7 cellular contexts compared by ENCODE assay signal in the genomic region with DNA sequence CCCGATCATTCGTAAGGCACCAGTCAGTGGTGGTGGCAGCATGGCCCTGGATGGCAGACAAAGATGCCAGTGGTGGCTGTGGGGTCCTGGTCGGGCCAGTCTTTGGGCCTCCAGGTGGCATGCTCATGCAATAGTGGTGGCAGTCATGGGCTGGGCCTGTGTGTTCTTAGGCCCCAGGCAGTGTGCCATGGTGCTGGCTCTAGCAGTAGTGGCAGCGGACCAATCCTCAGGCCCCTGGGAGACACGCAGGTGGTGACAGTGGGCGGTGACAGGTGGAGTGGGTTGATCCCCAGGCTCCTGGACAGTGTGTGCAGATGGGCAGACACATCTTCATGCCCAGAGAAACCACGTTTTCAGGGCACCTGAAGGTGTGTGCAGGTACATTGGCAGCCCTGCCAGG.
DNase-seq lines count a peak whose midpoint lies in the region; ATAC-seq and TF ChIP-seq lines count a peak whose summit lies in the region.
"Not testable (repeated sequence)": the region's sequence is repeated elsewhere in the genome, so short reads cannot be mapped to it uniquely, and the experiment has no call there.

No MANE protein-coding gene starts in this region.

- not testable (repeated sequence) for H3K27me3 Mint-ChIP-seq in activated naive CD4-positive, alpha-beta T cell treated with anti-CD3 and anti-CD28 coated beads, Interleukin-2, amount 50 U/mL, for 24 hours; central memory CD8-positive, alpha-beta T cell; endothelial cell (ENCODE audit: unreplicated experiment)

- DNase-seq in DND-41; Panc1 (ENCODE audit: low read depth, low spot score); central memory CD8-positive, alpha-beta T cell (ENCODE audit: low spot score in 2 of 2); endothelial cell (ENCODE audit: low spot score); left ventricle myocardium superior; neuronal stem cell (ENCODE audit: low spot score): not testable (repeated sequence)

- not testable (repeated sequence) for H3K23ac ChIP-seq in neuronal stem cell (ENCODE audit: low read depth, low read length, poor library complexity)

- not testable (repeated sequence) for H3K4me1 ChIP-seq in DND-41 (ENCODE audit: insufficient read depth, low read length); Panc1 (ENCODE audit: control insufficient read depth, insufficient read depth, low read length); neuronal stem cell (ENCODE audit: control insufficient read depth in 2 of 2, insufficient read depth in 1 of 2, low read depth in 1 of 2, low read length in 2 of 2)

- H3K27ac Mint-ChIP-seq in activated naive CD4-positive, alpha-beta T cell treated with anti-CD3 and anti-CD28 coated beads, Interleukin-2, amount 50 U/mL, for 24 hours = peak overlapping the region; percentile 4
- H3K27ac Mint-ChIP-seq in central memory CD8-positive, alpha-beta T cell (ENCODE audit: low read depth) = peak overlapping the region; percentile 57
- not testable (repeated sequence) for H3K27ac Mint-ChIP-seq in endothelial cell (ENCODE audit: unreplicated experiment)

- H3K9ac ChIP-seq in DND-41 (ENCODE audit: low read depth, low read length); neuronal stem cell (ENCODE audit: low read depth, low read length, poor library complexity): not testable (repeated sequence)

- not testable (repeated sequence) for H3K18ac ChIP-seq in neuronal stem cell (ENCODE audit: low read length)

- POLR2A ChIA-PET in Panc1 (lab: Charles Lee) = not testable (repeated sequence)

- no CpG with 5 or more reads among the region's 7 CpGs for WGBS in neuronal stem cell (ENCODE audit: extremely low coverage in 2 of 2, insufficient read length in 2 of 2, insufficient replicate concordance in 1 of 2), 2 donors

- not testable (repeated sequence) for H3K27ac ChIP-seq in DND-41 (ENCODE audit: low read length); Panc1 (ENCODE audit: low read length); neuronal stem cell (replicated peaks; ENCODE audit: low read length)

- not testable (repeated sequence) for H3K27me3 ChIP-seq in DND-41 (ENCODE audit: insufficient read depth, low read length, poor library complexity); Panc1 (ENCODE audit: control insufficient read depth, insufficient read depth, low read length); neuronal stem cell (ENCODE audit: control insufficient read depth in 3 of 3, insufficient read depth in 3 of 3, low read depth in 1 of 3, low read length in 3 of 3)

- H4K8ac ChIP-seq in neuronal stem cell (ENCODE audit: low read depth, low read length) = not testable (repeated sequence)

- not testable (repeated sequence) for H2BK12ac ChIP-seq in neuronal stem cell (ENCODE audit: low read length)

- intact Hi-C loops in Panc1 (cut with micrococcal nuclease; ENCODE audit: unreplicated experiment); left ventricle myocardium superior (cut with micrococcal nuclease): not testable (repeated sequence)

- not testable (repeated sequence) for H3K79me2 ChIP-seq in DND-41 (ENCODE audit: insufficient read depth, low read length)

- H3K79me1 ChIP-seq in neuronal stem cell (ENCODE audit: low read depth, low read length) = not testable (repeated sequence)

- peaks cover 20% of the 10 kb centered on the region for H3K4me1 Mint-ChIP-seq in activated naive CD4-positive, alpha-beta T cell treated with anti-CD3 and anti-CD28 coated beads, Interleukin-2, amount 50 U/mL, for 24 hours
- H3K4me1 Mint-ChIP-seq in central memory CD8-positive, alpha-beta T cell = peaks cover 14% of the 10 kb centered on the region
- H3K4me1 Mint-ChIP-seq in endothelial cell (ENCODE audit: unreplicated experiment) = not testable (repeated sequence)

- not testable (repeated sequence) for H3K4me3 Mint-ChIP-seq in activated naive CD4-positive, alpha-beta T cell treated with anti-CD3 and anti-CD28 coated beads, Interleukin-2, amount 50 U/mL, for 24 hours; central memory CD8-positive, alpha-beta T cell
- peak overlapping the region; percentile 51 for H3K4me3 Mint-ChIP-seq in endothelial cell (ENCODE audit: unreplicated experiment)

- H4K91ac ChIP-seq in neuronal stem cell (ENCODE audit: low read depth, low read length, poor library complexity) = not testable (repeated sequence)

- in situ Hi-C loops in Panc1 (cut with HindIII; ENCODE audit: low pct_unique_long_range_greater_than_20kb, low sequenced_read_pairs) = not testable (repeated sequence)

- H3K36me3 ChIP-seq in DND-41 (ENCODE audit: insufficient read depth, low read length); Panc1 (ENCODE audit: control insufficient read depth, insufficient read depth, low read length); neuronal stem cell (replicated peaks in 1 of 2; ENCODE audit: control insufficient read depth in 2 of 2, insufficient read depth in 2 of 2, low read length in 2 of 2): not testable (repeated sequence)

- not testable (repeated sequence) for H2AK5ac ChIP-seq in neuronal stem cell (ENCODE audit: low read depth, low read length)

- H3K4me2 ChIP-seq in DND-41 (ENCODE audit: insufficient read depth, low read length); neuronal stem cell (ENCODE audit: insufficient read depth, low read length, poor library complexity, severe bottlenecking): not testable (repeated sequence)

- H3K4ac ChIP-seq in neuronal stem cell (ENCODE audit: low read length) = not testable (repeated sequence)

- H2BK5ac ChIP-seq in neuronal stem cell (ENCODE audit: low read length) = not testable (repeated sequence)

- H2BK120ac ChIP-seq in neuronal stem cell (ENCODE audit: low read depth, low read length) = not testable (repeated sequence)

- not testable (repeated sequence) for H2AFZ ChIP-seq in DND-41 (ENCODE audit: low read depth, low read length); neuronal stem cell (ENCODE audit: low read length)

- CTCF ChIA-PET in Panc1 (lab: Charles Lee) = not testable (repeated sequence)

- not testable (repeated sequence) for H3K9me3 ChIP-seq in DND-41 (ENCODE audit: insufficient read depth, low read length, severe bottlenecking); Panc1 (ENCODE audit: control insufficient read depth, insufficient read depth, low read depth, low read length); neuronal stem cell (replicated peaks in 1 of 2; ENCODE audit: control insufficient read depth in 2 of 2, insufficient read depth in 1 of 2, low read depth in 1 of 2, low read length in 2 of 2)

- ATAC-seq in DND-41 (ENCODE audit: insufficient read depth, low read depth) = peak; percentile 31; the same call in 1 of the 3 replicates
- peak; percentile 56; the same call in 1 of the 2 replicates for ATAC-seq in Panc1
- ATAC-seq in central memory CD8-positive, alpha-beta T cell (replicated peaks; ENCODE audit: extremely low read depth, poor library complexity, severe bottlenecking) = not testable (repeated sequence)
- peak; percentile 19 for ATAC-seq in left ventricle myocardium superior

- peak overlapping the region; percentile 21 for H3K14ac ChIP-seq in neuronal stem cell (ENCODE audit: low read length)

- TF ChIP-seq CTCF in DND-41 (IDR thresholded peaks at IDR 0.05; ENCODE audit: borderline replicate concordance, extremely low read depth, low read length, poor library complexity, severe bottlenecking); Panc1 (IDR thresholded peaks at IDR 0.05); endothelial cell (IDR thresholded peaks at IDR 0.05; ENCODE audit: unreplicated experiment): not testable (repeated sequence)

- not testable (repeated sequence) for H4K20me1 ChIP-seq in DND-41 (ENCODE audit: insufficient read depth, low read length)

- not testable (repeated sequence) for BruUV-seq in Panc1 (replicated peaks; lab: Mats Ljungman, UMichigan)

- not testable (repeated sequence) for H3K9me3 Mint-ChIP-seq in activated naive CD4-positive, alpha-beta T cell treated with anti-CD3 and anti-CD28 coated beads, Interleukin-2, amount 50 U/mL, for 24 hours; central memory CD8-positive, alpha-beta T cell; endothelial cell (ENCODE audit: unreplicated experiment)

- H2BK15ac ChIP-seq in neuronal stem cell (ENCODE audit: low read length) = not testable (repeated sequence)

- H3K36me3 Mint-ChIP-seq in activated naive CD4-positive, alpha-beta T cell treated with anti-CD3 and anti-CD28 coated beads, Interleukin-2, amount 50 U/mL, for 24 hours = peaks cover 30% of the 10 kb centered on the region
- H3K36me3 Mint-ChIP-seq in central memory CD8-positive, alpha-beta T cell (ENCODE audit: insufficient read depth) = not testable (repeated sequence)
- H3K36me3 Mint-ChIP-seq in endothelial cell (ENCODE audit: low read depth, unreplicated experiment) = peaks cover 14% of the 10 kb centered on the region

- not testable (repeated sequence) for H3K4me3 ChIP-seq in DND-41 (ENCODE audit: low read depth in 1 of 2, low read length in 2 of 2); Panc1 (ENCODE audit: low read depth in 2 of 2, low read length in 2 of 2); neuronal stem cell (ENCODE audit: low read length in 2 of 2)
